Comparison of ENCODE assay signal across 1 cellular context in the genomic region with DNA sequence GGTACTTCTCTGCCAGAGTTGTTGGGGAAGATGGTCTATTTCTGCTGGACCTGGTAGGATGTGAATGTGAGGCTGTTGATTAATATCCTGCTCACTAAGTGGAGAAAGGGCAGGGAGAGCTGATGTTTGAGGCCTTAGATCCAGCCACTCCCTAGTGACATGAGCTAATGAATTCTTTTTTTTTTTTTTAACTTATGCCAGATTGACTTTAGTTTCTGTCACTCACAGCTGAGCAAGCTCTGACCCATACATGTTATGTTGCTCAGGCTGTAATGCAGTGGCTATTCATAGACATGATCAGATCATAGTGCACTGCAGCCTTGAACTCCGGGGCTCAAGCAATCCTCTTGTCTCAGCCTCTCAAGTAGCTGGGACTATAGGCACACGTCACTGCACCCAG.
TF ChIP-seq lines count a peak whose summit lies in the region.

No MANE protein-coding gene starts in this region.

TF ChIP-seq in IMR-90, 13 proteins besides CTCF, POLR2A, EP300 and RAD21:
- TF ChIP-seq CEBPB (IDR thresholded peaks at IDR 0.05; ENCODE audit: low read depth, low read length) (no peak), RFX5 (IDR thresholded peaks at IDR 0.05; ENCODE audit: low read depth, low read length) (no peak), FOS (IDR thresholded peaks at IDR 0.05; ENCODE audit: low read depth, low read length) (no peak), RCOR1 (IDR thresholded peaks at IDR 0.05; ENCODE audit: insufficient replicate concordance, low read length) (no peak)
